In genomic region chr6:45576648-45577624, GRCh38 we compare ENCODE assay signal across 16 cellular contexts.
A peak's percentile ranks its signal among the peaks of the same experiment; 100 is the strongest.
DNase-seq lines count a peak whose midpoint lies in the region; ATAC-seq and TF ChIP-seq lines count a peak whose summit lies in the region.
"Had no signal": no experiment of that assay in that cellular context is flagged by ENCODE, and none has a peak within 500 bp of the region (broad histone marks: within the 10 kb centered on the region; RNA-seq: fewer than 3 reads in every experiment).

No MANE protein-coding gene starts in this region.

- H3K27me3 Mint-ChIP-seq in MCF 10A (ENCODE audit: insufficient read depth, unreplicated experiment), result no peaks in the 10 kb centered on the region
- H3K27me3 Mint-ChIP-seq: stimulated activated naive B cell treated with anti-CD40 and anti-IgM and Interleukin-4, amounts not matched to agents 10 μg/mL and 1 μg/mL and 100 μg/mL, for 72 hours had no signal

- DNase-seq in breast epithelium (ENCODE audit: low spot score in 2 of 2) (peak in 1 of 2 donors; percentile 27), MCF 10A (ENCODE audit: unreplicated experiment) (no peak), fibroblast of gingiva (ENCODE audit: low read depth) (peak; percentile 39)
- DNase-seq in activated CD4-positive, alpha-beta T cell treated with anti-CD3 and anti-CD28 coated beads for 48 hours, result no peak
- DNase-seq: COR-L47; NCI-H510A; nephron progenitor cell; PC-9; stimulated activated naive B cell treated with anti-CD40 and anti-IgM and Interleukin-4, amounts not matched to agents 10 μg/mL and 1 μg/mL and 100 μg/mL, for 72 hours had no signal

- TF ChIP-seq CTCF in breast epithelium (IDR thresholded peaks at IDR 0.05), result no peak
- TF ChIP-seq CTCF in MCF 10A (IDR thresholded peaks at IDR 0.05; ENCODE audit: unreplicated experiment), result no peak

- H3K9me3 ChIP-seq in breast epithelium, result no peaks in the 10 kb centered on the region
- no peaks in the 10 kb centered on the region for H3K9me3 ChIP-seq in mesodermal cell (ENCODE audit: control insufficient read depth, low read length)

- no peak overlapping the region for H3K4me3 ChIP-seq in breast epithelium
- no peak overlapping the region for H3K4me3 ChIP-seq in mesodermal cell (ENCODE audit: extremely low read depth, insufficient read depth, low read length, poor library complexity, severe bottlenecking)
- H3K4me3 ChIP-seq in urinary bladder (ENCODE audit: low read depth, low read length), result no peak overlapping the region
- H3K4me3 ChIP-seq: PC-9 had no signal

- intact Hi-C loops in breast epithelium (cut with DNase I; ENCODE audit: low total_unique reads) (no loop called here), MCF 10A (cut with micrococcal nuclease) (no loop called here)

- H3K27ac ChIP-seq in breast epithelium (peak overlapping the region; percentile 40 to 54), mesodermal cell (ENCODE audit: low read depth, low read length, severe bottlenecking) (peak overlapping the region; percentile 62), urinary bladder (ENCODE audit: low read depth) (peak overlapping the region; percentile 71)
- H3K27ac ChIP-seq: PC-9 had no signal

- no peaks in the 10 kb centered on the region for H3K4me1 Mint-ChIP-seq in MCF 10A (ENCODE audit: insufficient read depth, unreplicated experiment)

- H3K27ac Mint-ChIP-seq in MCF 10A (ENCODE audit: low read depth, unreplicated experiment), result no peak overlapping the region
- H3K27ac Mint-ChIP-seq: activated naive CD4-positive, alpha-beta T cell treated with anti-CD3 and anti-CD28 coated beads, Interleukin-2, amount 50 U/mL, for 72 hours; IgD-negative memory B cell; nephron progenitor cell; stimulated activated naive B cell treated with anti-CD40 and anti-IgM and Interleukin-4, amounts not matched to agents 10 μg/mL and 1 μg/mL and 100 μg/mL, for 72 hours; T-helper 1 cell treated with Interleukin-12 subunit alpha and Interleukin-12 subunit beta and Interleukin-4 antibody, amounts not matched to agents 30 μg/mL and 1 μg/mL, for 36 hours had no signal

- H3K9me3 Mint-ChIP-seq in MCF 10A (ENCODE audit: unreplicated experiment), result peaks cover 10% of the 10 kb centered on the region

- CTCF ChIA-PET in MCF 10A (lab: Yijun Ruan, JAX), result no interaction called here

- no peaks in the 10 kb centered on the region for H3K36me3 Mint-ChIP-seq in MCF 10A (ENCODE audit: insufficient read depth, unreplicated experiment)
- H3K36me3 Mint-ChIP-seq: activated naive CD4-positive, alpha-beta T cell treated with anti-CD3 and anti-CD28 coated beads, Interleukin-2, amount 50 U/mL, for 72 hours had no signal

- no TSS peak for BruUV-seq in MCF 10A (replicated peaks; lab: Mats Ljungman, UMichigan)

- ATAC-seq in HG02678 (IDR thresholded peaks at IDR 0.05; ENCODE audit: unreplicated experiment), result no peak
- ATAC-seq in HG03039 (IDR thresholded peaks at IDR 0.05; ENCODE audit: unreplicated experiment), result no peak
- ATAC-seq: activated naive CD4-positive, alpha-beta T cell treated with anti-CD3 and anti-CD28 coated beads, Interleukin-2, amount 50 U/mL, for 72 hours; stimulated activated naive B cell treated with anti-CD40 and anti-IgM and Interleukin-4, amounts not matched to agents 10 μg/mL and 1 μg/mL and 100 μg/mL, for 72 hours had no signal

- no peak for TF ChIP-seq POLR2A in breast epithelium (IDR thresholded peaks at IDR 0.05)

- no peaks in the 10 kb centered on the region for H3K36me3 ChIP-seq in breast epithelium
- no peaks in the 10 kb centered on the region for H3K36me3 ChIP-seq in mesodermal cell (ENCODE audit: control insufficient read depth, insufficient read depth, low read length)
- H3K36me3 ChIP-seq in urinary bladder (ENCODE audit: insufficient read depth), result peaks cover 2% of the 10 kb centered on the region

- 89 to 94% methylated on average over 12 of the region's 15 CpGs for WGBS in mesodermal cell (ENCODE audit: insufficient coverage in 2 of 2), 2 experiments
- WGBS in urinary bladder, result 89% methylated on average over 15 of the region's 15 CpGs

- H3K4me3 Mint-ChIP-seq in MCF 10A (ENCODE audit: unreplicated experiment), result no peak overlapping the region
- H3K4me3 Mint-ChIP-seq: IgD-negative memory B cell; nephron progenitor cell; stimulated activated naive B cell treated with anti-CD40 and anti-IgM and Interleukin-4, amounts not matched to agents 10 μg/mL and 1 μg/mL and 100 μg/mL, for 72 hours; T-helper 1 cell treated with Interleukin-12 subunit alpha and Interleukin-12 subunit beta and Interleukin-4 antibody, amounts not matched to agents 30 μg/mL and 1 μg/mL, for 36 hours had no signal

- no peaks in the 10 kb centered on the region for H3K27me3 ChIP-seq in breast epithelium

- POLR2A ChIA-PET in MCF 10A (lab: Yijun Ruan, JAX), result interaction anchor here (1.0 to 2.1 kb wide), 3 partner anchors 12 to 20 kb away, joined by 3 to 5 read pairs (median 4); no protein-coding TSS in a partner anchor

- H3K4me1 ChIP-seq in breast epithelium (no peaks in the 10 kb centered on the region), mesodermal cell (ENCODE audit: control insufficient read depth, insufficient read depth, low read length, poor library complexity, severe bottlenecking) (peaks cover 11% of the 10 kb centered on the region), urinary bladder (ENCODE audit: insufficient read depth) (peaks cover 1% of the 10 kb centered on the region)
